In the genomic region with DNA sequence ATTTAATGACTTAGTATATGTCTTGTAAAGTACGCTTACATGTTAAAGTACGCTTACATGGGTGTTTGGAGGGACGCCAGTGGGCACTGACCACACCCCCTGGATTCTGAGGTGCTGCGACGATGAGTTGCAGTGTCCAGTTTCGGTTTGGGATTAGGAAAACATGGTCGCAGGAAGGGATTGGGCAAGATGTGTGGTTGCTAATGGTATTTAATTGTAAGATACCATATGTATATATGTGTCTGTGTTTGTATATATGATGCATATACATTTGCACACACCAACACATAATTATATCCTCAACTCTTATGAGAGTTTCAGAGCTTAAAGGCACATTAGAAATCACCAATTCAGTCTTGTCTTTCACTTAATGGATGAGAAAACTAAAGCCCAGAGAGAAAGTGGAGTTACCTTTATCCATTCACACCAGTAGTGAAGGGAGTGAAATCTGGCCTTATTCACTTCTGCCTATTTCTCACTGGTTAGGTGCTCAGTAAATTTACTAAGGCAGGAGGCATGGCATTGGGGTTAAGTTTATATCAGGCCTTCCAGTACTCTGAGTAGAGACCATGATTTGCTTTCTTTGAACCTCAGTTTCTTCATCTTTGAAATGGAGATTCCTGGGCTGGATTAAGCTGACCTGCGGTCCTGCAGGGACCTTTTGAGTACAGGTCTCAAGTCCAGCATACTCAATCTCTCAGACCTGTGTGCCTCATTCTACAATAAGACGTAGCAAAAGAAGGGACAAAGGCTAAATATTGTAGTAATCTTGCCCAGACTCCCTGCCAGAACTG, we compare ENCODE assay signal across 8 cellular contexts.
DNase-seq lines count a peak whose midpoint lies in the region; ATAC-seq and TF ChIP-seq lines count a peak whose summit lies in the region.

No MANE protein-coding gene starts in this region.

- peaks cover 64% of the 10 kb centered on the region for H3K4me1 Mint-ChIP-seq in nephron progenitor cell

- peak overlapping the region; percentile 89 for H3K4me3 Mint-ChIP-seq in nephron progenitor cell

- H3K27ac Mint-ChIP-seq in nephron progenitor cell = no peak overlapping the region

- TF ChIP-seq CTCF in nephron progenitor cell (IDR thresholded peaks at IDR 0.05) = no peak

- H3K9me3 Mint-ChIP-seq in nephron progenitor cell = peaks cover 7% of the 10 kb centered on the region

- peaks cover 3% of the 10 kb centered on the region for H3K27me3 Mint-ChIP-seq in nephron progenitor cell (ENCODE audit: low read depth, poor library complexity)

- H3K36me3 Mint-ChIP-seq in nephron progenitor cell (ENCODE audit: low read depth) = peaks cover 28% of the 10 kb centered on the region

- peak; percentile 72 for DNase-seq in EH (ENCODE audit: low read depth)
- DNase-seq in HPDE6-E6E7 (ENCODE audit: extremely low spot score) = peak; percentile 39
- DNase-seq in SW480 (ENCODE audit: low spot score) = peak; percentile 68
- peak; percentile 62 for DNase-seq in fibroblast of gingiva (ENCODE audit: low read depth)
- DNase-seq in nephron progenitor cell = peak; percentile 18
- no peak for DNase-seq in NCI-H526 treated with DMSO at 0.1 percent for 48 hours (lab: John Stamatoyannopoulos, UW)

- no peak for ATAC-seq in HG02870 (IDR thresholded peaks at IDR 0.05; ENCODE audit: unreplicated experiment)
- no peak for ATAC-seq in GM19324 (IDR thresholded peaks at IDR 0.05; ENCODE audit: low FRiP score, unreplicated experiment)
